ENCODE assay signal across 8 cellular contexts in the genomic region with DNA sequence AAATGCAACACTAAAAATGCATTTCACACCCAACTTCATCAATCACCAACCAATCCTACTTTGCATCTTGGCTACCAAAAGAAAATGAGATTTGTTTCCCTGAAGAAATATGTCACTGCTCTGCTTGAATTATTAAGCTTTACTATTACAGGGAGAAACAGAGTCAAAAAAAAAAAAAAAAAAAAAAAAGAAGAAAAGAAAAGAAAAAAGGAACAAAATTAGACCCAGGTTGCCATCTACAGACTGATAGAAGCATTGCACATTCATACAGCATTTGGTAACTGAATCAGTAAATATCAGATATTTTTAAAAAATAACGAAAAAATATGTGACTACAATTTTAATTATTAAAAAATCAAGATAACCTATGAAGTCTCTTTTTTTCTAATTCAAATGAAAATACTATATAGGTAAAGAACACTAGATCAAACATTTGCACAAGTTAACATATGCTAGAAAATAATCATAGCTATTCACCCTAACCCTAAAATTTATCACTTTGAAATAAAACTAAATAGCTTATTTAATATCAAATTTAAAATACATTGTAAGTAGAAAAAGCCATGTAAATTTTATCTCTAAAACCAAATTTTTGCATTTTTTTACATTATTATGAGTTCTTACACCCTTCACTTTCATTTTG.
A peak's percentile ranks its signal among the peaks of the same experiment; 100 is the strongest.
DNase-seq lines count a peak whose midpoint lies in the region; ATAC-seq and TF ChIP-seq lines count a peak whose summit lies in the region.
"Had no signal": no experiment of that assay in that cellular context is flagged by ENCODE, and none has a peak within 500 bp of the region (broad histone marks: within the 10 kb centered on the region; RNA-seq: fewer than 3 reads in every experiment).

No MANE protein-coding gene starts in this region.

- H3K27ac Mint-ChIP-seq in brain, result peak overlapping the region in 2 of 5 experiments; percentile 7 to 84
- no peak overlapping the region for H3K27ac Mint-ChIP-seq in osteocyte (ENCODE audit: unreplicated experiment)

- H3K27ac ChIP-seq in uterus, result no peak overlapping the region
- H3K27ac ChIP-seq: Peyer's patch had no signal

- no peaks in the 10 kb centered on the region for H3K9me3 Mint-ChIP-seq in brain
- H3K9me3 Mint-ChIP-seq in osteocyte (ENCODE audit: unreplicated experiment), result no peaks in the 10 kb centered on the region

- H3K4me1 Mint-ChIP-seq in brain (peaks cover 36% of the 10 kb centered on the region), osteocyte (ENCODE audit: unreplicated experiment) (peaks cover 1% of the 10 kb centered on the region)

- no peaks in the 10 kb centered on the region for H3K27me3 ChIP-seq in uterus
- H3K27me3 ChIP-seq: Peyer's patch had no signal

- intact Hi-C loops in uterus (cut with DNase I; ENCODE audit: low total_unique reads), result no loop called here

- TF ChIP-seq POLR2A in uterus (IDR thresholded peaks at IDR 0.05), result no peak

- no peaks in the 10 kb centered on the region for H3K36me3 Mint-ChIP-seq in brain
- H3K36me3 Mint-ChIP-seq in osteocyte (ENCODE audit: unreplicated experiment), result no peaks in the 10 kb centered on the region

- no peaks in the 10 kb centered on the region for H3K36me3 ChIP-seq in uterus
- H3K36me3 ChIP-seq: Peyer's patch had no signal

- H3K27me3 Mint-ChIP-seq in brain (peaks cover 13% of the 10 kb centered on the region), osteocyte (ENCODE audit: unreplicated experiment) (peaks cover 31% of the 10 kb centered on the region)

- no peaks in the 10 kb centered on the region for H3K9me3 ChIP-seq in uterus
- H3K9me3 ChIP-seq: Peyer's patch had no signal

- no peaks in the 10 kb centered on the region for H3K4me1 ChIP-seq in uterus
- H3K4me1 ChIP-seq: Peyer's patch had no signal

- H3K4me3 ChIP-seq in GM12865 (ENCODE audit: low read depth, low read length) (no peak overlapping the region), uterus (no peak overlapping the region)
- H3K4me3 ChIP-seq: Peyer's patch had no signal

- no peak for DNase-seq in GM12865 (ENCODE audit: low read depth)
- DNase-seq in NCI-H1417 (lab: John Stamatoyannopoulos, UW), result peak in 2 of 3 experiments; percentile 44 to 53
- no peak for DNase-seq in osteocyte (ENCODE audit: extremely low spot score, unreplicated experiment)
- DNase-seq in uterus, result no peak
- no peak for DNase-seq in cerebellar nuclear complex (lab: John Stamatoyannopoulos, UW)
- DNase-seq: Peyer's patch had no signal

- H3K4me3 Mint-ChIP-seq in brain (no peak overlapping the region), osteocyte (ENCODE audit: unreplicated experiment) (no peak overlapping the region)

- no peak for ATAC-seq in GM21825 (IDR thresholded peaks at IDR 0.05; ENCODE audit: unreplicated experiment)

- TF ChIP-seq CTCF in GM12865 (IDR thresholded peaks at IDR 0.05; ENCODE audit: insufficient read depth, low read depth, low read length, missing control alignments), result peak; percentile 50
- TF ChIP-seq CTCF in brain (conservative IDR thresholded peaks at IDR 0.05), result peak; percentile 73 to 80
- TF ChIP-seq CTCF in osteocyte (IDR thresholded peaks at IDR 0.05), result peak; percentile 61
- peak in 2 of 4 experiments; percentile 23 to 42 for TF ChIP-seq CTCF in uterus (IDR thresholded peaks at IDR 0.05)

Comparison
In these comparisons a context has a peak if more than half of its experiments do, and no peak if none do; other contexts are left out.
1. DNase-seq: peak in NCI-H1417 (2 of 3); none in GM12865 (single experiment), osteocyte (single experiment), uterus (0 of 2) and cerebellar nuclear complex (0 of 2).